In the genomic region with DNA sequence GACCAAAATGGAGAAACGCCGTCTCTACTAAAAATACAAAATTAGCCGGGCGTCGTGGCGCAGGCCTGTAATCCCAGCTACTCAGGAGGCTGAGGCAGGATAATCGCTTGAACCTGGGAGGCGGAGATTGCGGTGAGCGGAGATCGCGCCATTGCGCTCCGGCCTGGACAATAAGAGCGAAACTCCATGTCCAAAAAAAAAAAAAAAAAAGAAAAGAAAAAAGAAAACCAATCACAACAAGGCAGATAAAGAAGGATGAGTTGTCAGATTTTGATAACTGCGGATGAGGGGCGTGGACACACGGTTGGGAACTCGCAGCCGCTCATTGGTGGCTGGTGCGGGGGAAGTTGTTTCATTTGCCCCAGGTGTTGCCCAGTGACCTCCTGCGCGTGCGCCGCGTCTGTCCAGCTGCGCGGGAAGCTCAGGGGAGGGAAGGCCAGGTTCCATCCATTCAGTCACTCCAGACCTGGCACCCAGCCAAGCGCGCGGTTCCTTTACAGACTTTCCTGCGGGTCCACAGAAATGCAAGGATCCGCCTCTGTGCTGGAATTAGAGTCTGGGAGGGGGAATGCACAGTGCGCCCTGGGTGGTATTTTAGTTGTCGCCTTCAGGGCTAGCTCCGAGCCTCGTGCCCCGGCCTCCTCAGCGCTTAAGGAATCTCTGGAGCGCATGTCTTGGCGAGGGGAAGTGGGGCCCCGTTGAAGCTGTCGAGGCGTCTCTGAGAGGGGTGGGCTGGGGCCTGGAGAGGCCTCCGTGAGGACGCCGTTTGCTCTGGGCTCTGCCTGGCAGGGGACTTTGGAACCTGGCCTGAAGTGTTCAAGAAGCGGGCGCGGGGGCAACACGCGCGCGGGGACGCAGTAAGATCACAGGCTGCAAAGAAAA, we compare ENCODE assay signal across 8 cellular contexts. TPM values are rescaled to one million over a fixed set of nuclear protein-coding genes. Genes with fewer than 3 reads are reported as not detected.
A peak's percentile ranks its signal among the peaks of the same experiment; 100 is the strongest.
DNase-seq lines count a peak whose midpoint lies in the region; ATAC-seq and TF ChIP-seq lines count a peak whose summit lies in the region.

No MANE protein-coding gene starts in this region.

- H3K27me3 ChIP-seq in CD8-positive, alpha-beta T cell (ENCODE audit: insufficient read depth, low read length): no peaks in the 10 kb centered on the region
- peaks cover 0 to 28% (median 4%) of the 10 kb centered on the region in 3 experiments for H3K27me3 ChIP-seq in neuronal stem cell (ENCODE audit: control insufficient read depth in 3 of 3, insufficient read depth in 3 of 3, low read depth in 1 of 3, low read length in 3 of 3)

- no peaks in the 10 kb centered on the region for H3K79me1 ChIP-seq in neuronal stem cell (ENCODE audit: low read depth, low read length)

- H3K4me3 Mint-ChIP-seq in CD8-positive, alpha-beta T cell: peak overlapping the region; percentile 89

- H3K4me1 Mint-ChIP-seq in CD8-positive, alpha-beta T cell (ENCODE audit: low read depth): peaks cover 31% of the 10 kb centered on the region

- no peaks in the 10 kb centered on the region for H3K9me3 ChIP-seq in CD8-positive, alpha-beta T cell (ENCODE audit: low read length)
- H3K9me3 ChIP-seq in neuronal stem cell (replicated peaks in 1 of 2; ENCODE audit: control insufficient read depth in 2 of 2, insufficient read depth in 1 of 2, low read depth in 1 of 2, low read length in 2 of 2): no peaks in the 10 kb centered on the region

- peak overlapping the region; percentile 91 for H3K27ac Mint-ChIP-seq in CD8-positive, alpha-beta T cell

- H2AFZ ChIP-seq in neuronal stem cell (ENCODE audit: low read length): peak overlapping the region; percentile 92

- peaks cover 2% of the 10 kb centered on the region for H3K36me3 Mint-ChIP-seq in CD8-positive, alpha-beta T cell

- H3K23ac ChIP-seq in neuronal stem cell (ENCODE audit: low read depth, low read length, poor library complexity): peak overlapping the region; percentile 93

- peak overlapping the region; percentile 75 for H2BK15ac ChIP-seq in neuronal stem cell (ENCODE audit: low read length)

- ATAC-seq in CD8-positive, alpha-beta T cell: no peak
- ATAC-seq in HG03175 (IDR thresholded peaks at IDR 0.05; ENCODE audit: unreplicated experiment): no peak

- H3K36me3 ChIP-seq in CD8-positive, alpha-beta T cell (ENCODE audit: insufficient read depth, low read length): no peaks in the 10 kb centered on the region
- peaks cover 2 to 10% of the 10 kb centered on the region in 2 donors for H3K36me3 ChIP-seq in neuronal stem cell (replicated peaks in 1 of 2; ENCODE audit: control insufficient read depth in 2 of 2, insufficient read depth in 2 of 2, low read length in 2 of 2)

- H2BK12ac ChIP-seq in neuronal stem cell (ENCODE audit: low read length): no peak overlapping the region

- H2BK120ac ChIP-seq in neuronal stem cell (ENCODE audit: low read depth, low read length): no peak overlapping the region

- H3K14ac ChIP-seq in neuronal stem cell (ENCODE audit: low read length): peak overlapping the region; percentile 89

- peak overlapping the region; percentile 60 for H2AK5ac ChIP-seq in neuronal stem cell (ENCODE audit: low read depth, low read length)

- no peak overlapping the region for H3K4ac ChIP-seq in neuronal stem cell (ENCODE audit: low read length)

- H3K27me3 Mint-ChIP-seq in CD8-positive, alpha-beta T cell (ENCODE audit: low read depth): no peaks in the 10 kb centered on the region

- no peak for TF ChIP-seq CTCF in CD8-positive, alpha-beta T cell (IDR thresholded peaks at IDR 0.05)
- TF ChIP-seq CTCF in HFF-Myc (IDR thresholded peaks at IDR 0.05; ENCODE audit: low read depth, low read length, missing control alignments) (no peak), foreskin fibroblast (IDR thresholded peaks at IDR 0.05; ENCODE audit: low read depth, low read length) (no peak)

- no peak overlapping the region for H2BK5ac ChIP-seq in neuronal stem cell (ENCODE audit: low read length)

- peak overlapping the region; percentile 85 for H3K4me3 ChIP-seq in CD8-positive, alpha-beta T cell (ENCODE audit: low read depth, low read length)
- H3K4me3 ChIP-seq in HFF-Myc (replicated peaks; ENCODE audit: low read depth, low read length) (peak overlapping the region; percentile 46), foreskin fibroblast (ENCODE audit: low read depth in 1 of 2, low read length in 2 of 2) (peak overlapping the region; percentile 52 to 63), neuronal stem cell (ENCODE audit: low read length in 2 of 2) (peak overlapping the region; percentile 47 to 74)

- peak overlapping the region; percentile 43 for H4K8ac ChIP-seq in neuronal stem cell (ENCODE audit: low read depth, low read length)

- no peaks in the 10 kb centered on the region for H3K9me3 Mint-ChIP-seq in CD8-positive, alpha-beta T cell

- H3K27ac ChIP-seq in CD8-positive, alpha-beta T cell (ENCODE audit: low read depth, low read length): peak overlapping the region; percentile 51
- no peak overlapping the region for H3K27ac ChIP-seq in neuronal stem cell (replicated peaks; ENCODE audit: low read length)

- peak overlapping the region; percentile 98 for H3K4me2 ChIP-seq in neuronal stem cell (ENCODE audit: insufficient read depth, low read length, poor library complexity, severe bottlenecking)

- DNase-seq in CD8-positive, alpha-beta T cell: peak in 2 of 7 experiments; percentile 43 to 60
- DNase-seq in HFF-Myc (ENCODE audit: extremely low read depth, low read depth) (no peak), NCI-H526 (lab: John Stamatoyannopoulos, UW) (peak; percentile 61 to 85), activated gamma-delta T cell (lab: John Stamatoyannopoulos, UW) (peak; percentile 27), foreskin fibroblast (peak in 1 of 2 donors; percentile 53), neuronal stem cell (ENCODE audit: low spot score) (no peak), retina (no peak)

- H4K91ac ChIP-seq in neuronal stem cell (ENCODE audit: low read depth, low read length, poor library complexity): no peak overlapping the region

- WGBS in neuronal stem cell (ENCODE audit: extremely low coverage in 2 of 2, insufficient read length in 2 of 2, insufficient replicate concordance in 1 of 2), 2 donors: no CpG with 5 or more reads among the region's 55 CpGs

- CTCF ChIA-PET in CD8-positive, alpha-beta T cell (lab: Charles Lee): interaction anchor here (1.1 to 1.5 kb wide), 3 partner anchors 23 to 70 kb away, joined by 3 to 5 read pairs (median 3); no protein-coding TSS in a partner anchor

- intact Hi-C loops in CD8-positive, alpha-beta T cell (cut with DNase I, micrococcal nuclease): loop anchor here (1.0 kb wide), 1 partner anchor 8 kb away; the partner anchor contains the start of gene RMDN3 (in 2 of the 2)

- H3K4me1 ChIP-seq in CD8-positive, alpha-beta T cell (ENCODE audit: insufficient read depth, low read length): peaks cover 30% of the 10 kb centered on the region
- H3K4me1 ChIP-seq in neuronal stem cell (ENCODE audit: control insufficient read depth in 2 of 2, insufficient read depth in 1 of 2, low read depth in 1 of 2, low read length in 2 of 2): peaks cover 2 to 18% of the 10 kb centered on the region in 2 donors

- peak overlapping the region; percentile 95 for H3K18ac ChIP-seq in neuronal stem cell (ENCODE audit: low read length)

- H3K9ac ChIP-seq in neuronal stem cell (ENCODE audit: low read depth, low read length, poor library complexity): no peak overlapping the region

- POLR2A ChIA-PET in CD8-positive, alpha-beta T cell (lab: Charles Lee): interaction anchor here (1.0 to 1.5 kb wide), 2 partner anchors 8 to 13 kb away, joined by 3 to 6 read pairs; partner anchors contain the start of gene RMDN3

RNA-seq across cellular contexts. Expression of gene GCHFR, which starts 0.7 kb away (rescaled TPM):
- 10 to 100 TPM; 17.2 to 17.3 TPM for total RNA-seq in CD8-positive, alpha-beta T cell
- polyA plus RNA-seq in neuronal stem cell (2013, experiment 1 of 2): 1.4 TPM
- 1.7 TPM for polyA plus RNA-seq in neuronal stem cell (2013, experiment 2 of 2)

RNA-seq across cellular contexts. Expression of gene C15orf62, which starts 6.6 kb away (rescaled TPM):
- 1 to 10 TPM; 1.0 to 1.1 TPM for total RNA-seq in CD8-positive, alpha-beta T cell
- 0.03 TPM for polyA plus RNA-seq in neuronal stem cell (2013, experiment 1 of 2)
- not detected for polyA plus RNA-seq in neuronal stem cell (2013, experiment 2 of 2)

RNA-seq across cellular contexts. Expression of gene RMDN3, which starts 8.1 kb away (rescaled TPM):
- 10 to 100 TPM; 26.7 to 30.5 TPM for total RNA-seq in CD8-positive, alpha-beta T cell
- polyA plus RNA-seq in neuronal stem cell (2013, experiment 1 of 2): 9.7 TPM
- 9.2 TPM for polyA plus RNA-seq in neuronal stem cell (2013, experiment 2 of 2)

RNA-seq across cellular contexts. Expression of gene ZFYVE19, which starts 43.7 kb away (rescaled TPM):
- total RNA-seq in CD8-positive, alpha-beta T cell: 10 to 100 TPM in 1 of 2 experiments, 1 to 10 TPM in 1; 9.6 to 11.0 TPM
- polyA plus RNA-seq in neuronal stem cell (2013, experiment 1 of 2): 7.3 TPM
- 8.2 TPM for polyA plus RNA-seq in neuronal stem cell (2013, experiment 2 of 2)

RNA-seq across cellular contexts. Expression of gene DNAJC17, which starts 44.1 kb away (rescaled TPM):
- total RNA-seq in CD8-positive, alpha-beta T cell: 10 to 100 TPM; 11.2 to 11.9 TPM
- 41.3 TPM for polyA plus RNA-seq in neuronal stem cell (2013, experiment 1 of 2)
- 37.8 TPM for polyA plus RNA-seq in neuronal stem cell (2013, experiment 2 of 2)

Comparison
In these comparisons a context has a peak if more than half of its experiments do, and no peak if none do; other contexts are left out.
1. DNase-seq: peak in NCI-H526 (2 of 2) and activated gamma-delta T cell (single experiment); none in HFF-Myc (single experiment), neuronal stem cell (single experiment) and retina (single experiment).
2. Peak in every context shown above with its lines, with median percentiles within 50 percentile points of each other: H3K4me3 ChIP-seq.